ENCODE assay signal across 12 cellular contexts in genomic region chr17:38745545-38745944, GRCh38. TPM values are rescaled to one million over a fixed set of nuclear protein-coding genes. Genes with fewer than 3 reads are reported as not detected.
DNase-seq lines count a peak whose midpoint lies in the region; ATAC-seq, FAIRE-seq and TF ChIP-seq lines count a peak whose summit lies in the region.
"Had no signal": no experiment of that assay in that cellular context is flagged by ENCODE, and none has a peak within 500 bp of the region (broad histone marks: within the 10 kb centered on the region; RNA-seq: fewer than 3 reads in every experiment).

No MANE protein-coding gene starts in this region.

- H3K9ac ChIP-seq in K562 (ENCODE audit: insufficient read depth in 1 of 2, low read depth in 2 of 2, low read length in 2 of 2), result peak overlapping the region in 1 of 2 experiments; percentile 9; a peak in 1 of 4 replicates
- H3K9ac ChIP-seq: KMS-11 had no signal

- H3K36me3 ChIP-seq in K562 (ENCODE audit: control insufficient read depth, insufficient read depth, low read length), result peaks cover 14% of the 10 kb centered on the region; the same call in 2 of the 3 replicates
- H3K36me3 ChIP-seq in ovary, result no peaks in the 10 kb centered on the region
- H3K36me3 ChIP-seq: spleen had no signal

- in situ Hi-C loops in K562 (cut with MboI), result no loop called here

- POLR2A ChIA-PET in K562 (lab: Yijun Ruan, JAX), result interaction anchor here (0.8 to 1.3 kb wide), 2 partner anchors 15 to 21 kb away, joined by 3 to 4 read pairs; partner anchors contain the start of gene CISD3

- no peak for TF ChIP-seq RAD21 in K562 (CRISPR knock-in tag; conservative IDR thresholded peaks at IDR 0.05 in 1 of 2, IDR thresholded peaks at IDR 0.05 in 1 of 2)

- H3K27me3 ChIP-seq in K562 (ENCODE audit: control insufficient read depth in 2 of 2, insufficient read depth in 2 of 2, low read length in 2 of 2) (no peaks in the 10 kb centered on the region), ovary (no peaks in the 10 kb centered on the region)

- H3K9me3 ChIP-seq in K562 (replicated peaks; ENCODE audit: control insufficient read depth, insufficient read depth, low read depth, low read length) (no peaks in the 10 kb centered on the region), ovary (no peaks in the 10 kb centered on the region)
- H3K9me3 ChIP-seq: spleen had no signal

- H2AFZ ChIP-seq in K562 (ENCODE audit: low read depth, low read length), result no peak overlapping the region

- no peak overlapping the region for H3K4me2 ChIP-seq in K562 (ENCODE audit: insufficient read depth, low read length)
- H3K4me2 ChIP-seq: KMS-11 had no signal

- intact Hi-C loops in K562 (cut with micrococcal nuclease) (no loop called here), ovary (cut with DNase I) (no loop called here)

- TF ChIP-seq POLR2A in K562 (conservative IDR thresholded peaks at IDR 0.05) (no peak), ovary (IDR thresholded peaks at IDR 0.05) (no peak)

- CTCF ChIA-PET in K562 (lab: Yijun Ruan, JAX; ENCODE audit: low intra/inter-chr PET ratio), result no interaction called here

- DNase-seq in DMS 273 (lab: John Stamatoyannopoulos, UW; ENCODE audit: unreplicated experiment) (peak; percentile 59), DMS 273 treated with DMSO at 0.1 percent for 48 hours (lab: John Stamatoyannopoulos, UW) (no peak), NCI-H2081 (lab: John Stamatoyannopoulos, UW) (peak; percentile 73 to 88), K562 (ENCODE audit: extremely low read depth in 1 of 4, low spot score in 3 of 4) (peak in 1 of 4 experiments; percentile 41), ovary (peak in 3 of 5 donors; percentile 39 to 66 (median 58)), T-helper 9 cell (no peak)
- DNase-seq: spleen had no signal

- H3K4me3 ChIP-seq in K562 (no peak overlapping the region), ovary (no peak overlapping the region)

- FAIRE-seq in K562 (lab: Jason Lieb, UNC), result no peak
- FAIRE-seq: GM18507 had no signal

- WGBS in K562 (ENCODE audit: insufficient coverage, low coverage, missing lambda C conversion rate), result 46% methylated on average over 4 of the region's 4 CpGs
- 44 to 58% (median 47%) methylated on average over 4 of the region's 4 CpGs for WGBS in ovary, 3 donors

- peaks cover 13% of the 10 kb centered on the region for H4K20me1 ChIP-seq in K562 (replicated peaks; ENCODE audit: control insufficient read depth, insufficient read depth, low read length)

- H3K4me1 ChIP-seq in K562 (replicated peaks in 1 of 2; ENCODE audit: control insufficient read depth in 2 of 2, insufficient read depth in 2 of 2, low read length in 2 of 2) (peaks cover 19 to 60% of the 10 kb centered on the region in 2 experiments), ovary (ENCODE audit: insufficient read depth) (peaks cover 21% of the 10 kb centered on the region)

- H3K9me1 ChIP-seq in K562 (ENCODE audit: control insufficient read depth, insufficient read depth, low read length), result peaks cover 4% of the 10 kb centered on the region

- H3K27ac ChIP-seq in K562 (ENCODE audit: extremely low read depth, low read depth, low read length), result no peak overlapping the region
- H3K27ac ChIP-seq in ovary, result no peak overlapping the region
- H3K27ac ChIP-seq: KMS-11, spleen had no signal

- no TSS peak for BruUV-seq in K562 (replicated peaks; lab: Mats Ljungman, UMichigan)

- TF ChIP-seq CTCF in K562 (IDR thresholded peaks at IDR 0.05 in 2 of 3, conservative IDR thresholded peaks at IDR 0.05 in 1 of 3; ENCODE audit: insufficient read depth in 2 of 3, low read depth in 1 of 3, low read length in 3 of 3), result no peak
- TF ChIP-seq CTCF in ovary (IDR thresholded peaks at IDR 0.05), result no peak

- H3K79me2 ChIP-seq in K562 (ENCODE audit: control insufficient read depth, insufficient read depth, low read length), result peaks cover 85% of the 10 kb centered on the region

- ATAC-seq in K562 (no peak), HG03469 (IDR thresholded peaks at IDR 0.05; ENCODE audit: unreplicated experiment) (no peak), HG02763 (IDR thresholded peaks at IDR 0.05; ENCODE audit: unreplicated experiment) (no peak)
- ATAC-seq: left colon had no signal

- no peak for TF ChIP-seq EP300 in K562 (IDR thresholded peaks at IDR 0.05; ENCODE audit: low read length)
- TF ChIP-seq EP300 in ovary (IDR thresholded peaks at IDR 0.05), result no peak

RNA-seq across cellular contexts. Expression of gene PCGF2, which starts 2.6 kb away (rescaled TPM):
- total RNA-seq in K562 (2011; cell fraction: chromatin; rRNA removed; ENCODE audit: low replicate concordance), result 12.2 and 22.3 TPM in 2 replicates
- 14.2 and 14.7 TPM in 2 replicates for total RNA-seq in K562 (2011; cell fraction: nucleolus; rRNA removed)
- total RNA-seq in K562 (2011; cell fraction: nucleoplasm; rRNA removed), result 12.9 and 19.9 TPM in 2 replicates
- 6.6 and 8.3 TPM in 2 replicates for total RNA-seq in K562 (2014; rRNA removed)
- total RNA-seq in K562 (2014; rRNA removed; fragmentation: Illumina TruSeq; extraction: Trizol), result 3.0 and 3.7 TPM in 2 replicates
- 4.0 and 5.1 TPM in 2 replicates for total RNA-seq in K562 (2015; rRNA removed; fragmentation: Illumina TruSeq; extraction: Trizol)
- 33.4 and 33.7 TPM in 2 replicates for total RNA-seq in K562 (2021)
- 5.9 and 7.0 TPM in 2 replicates for polyA plus RNA-seq in K562 (2011; rRNA removed)
- polyA plus RNA-seq in K562 (2011; cell fraction: cytosol; rRNA removed), result 7.1 and 19.3 TPM in 2 replicates
- 12.9 and 33.2 TPM in 2 replicates for polyA plus RNA-seq in K562 (2011; cell fraction: nucleus; rRNA removed)
- 22.2 and 28.1 TPM in 2 replicates for polyA plus RNA-seq in K562 (2012)
- 14.0 and 17.8 TPM in 2 replicates for polyA plus RNA-seq in K562 (2014; fragmentation: Illumina TruSeq; extraction: Trizol)
- 1 to 10 TPM; 1.3 to 1.4 TPM for polyA plus RNA-seq in K562 (2014; fragmentation: Nextera tagmentation; extraction: Ambion mirVana)
- polyA plus RNA-seq in K562 (2014; rRNA removed), result 17.1 and 20.3 TPM in 2 replicates
- polyA minus RNA-seq in K562 (2011; rRNA and poly(A)+ RNA removed), result 4.2 and 5.7 TPM in 2 replicates
- 12.4 and 18.0 TPM in 2 replicates for polyA minus RNA-seq in K562 (2011; cell fraction: cytosol; rRNA and poly(A)+ RNA removed)
- 3.0 and 5.5 TPM in 2 replicates for polyA minus RNA-seq in K562 (2011; cell fraction: nucleus; rRNA and poly(A)+ RNA removed)
- 10 to 100 TPM in 6 of 7 donors, 1 to 10 TPM in 1; 7.4 to 92.7 (median 63.4) TPM for total RNA-seq in ovary
- polyA plus RNA-seq in ovary, result 10 to 100 TPM; 21.5 to 27.2 TPM

RNA-seq across cellular contexts. Expression of gene PSMB3, which starts 7.0 kb away (rescaled TPM):
- 28.6 and 81.3 TPM in 2 replicates for total RNA-seq in K562 (2011; cell fraction: chromatin; rRNA removed; ENCODE audit: low replicate concordance)
- total RNA-seq in K562 (2011; cell fraction: nucleolus; rRNA removed), result 130 and 156 TPM in 2 replicates
- 96.8 and 111 TPM in 2 replicates for total RNA-seq in K562 (2011; cell fraction: nucleoplasm; rRNA removed)
- total RNA-seq in K562 (2014; rRNA removed) (509 and 525 TPM in 2 replicates), K562 (2014; rRNA removed; fragmentation: Illumina TruSeq; extraction: Trizol) (498 and 574 TPM in 2 replicates), K562 (2015; rRNA removed; fragmentation: Illumina TruSeq; extraction: Trizol) (469 and 476 TPM in 2 replicates), K562 (2021) (460 and 522 TPM in 2 replicates), ovary (100 to 1,000 TPM in 3 of 7 donors, 10 to 100 TPM in 4; 77.0 to 145 (median 82.0) TPM)
- polyA plus RNA-seq in K562 (2011; rRNA removed) (331 and 538 TPM in 2 replicates), K562 (2014; fragmentation: Illumina TruSeq; extraction: Trizol) (538 and 584 TPM in 2 replicates), K562 (2014; fragmentation: Nextera tagmentation; extraction: Ambion mirVana) (1,000 to 10,000 TPM; 2,413 to 2,775 TPM), K562 (2014; rRNA removed) (729 and 824 TPM in 2 replicates), ovary (100 to 1,000 TPM; 106 to 138 TPM)
- 662 and 1,258 TPM in 2 replicates for polyA plus RNA-seq in K562 (2011; cell fraction: cytosol; rRNA removed)
- 149 and 186 TPM in 2 replicates for polyA plus RNA-seq in K562 (2011; cell fraction: nucleus; rRNA removed)
- 361 and 450 TPM in 2 replicates for polyA plus RNA-seq in K562 (2012)
- 209 and 374 TPM in 2 replicates for polyA minus RNA-seq in K562 (2011; rRNA and poly(A)+ RNA removed)
- polyA minus RNA-seq in K562 (2011; cell fraction: cytosol; rRNA and poly(A)+ RNA removed), result 99.7 and 217 TPM in 2 replicates
- polyA minus RNA-seq in K562 (2011; cell fraction: nucleus; rRNA and poly(A)+ RNA removed), result 36.3 and 46.2 TPM in 2 replicates

RNA-seq across cellular contexts. Expression of gene CISD3, which starts 15.4 kb away (rescaled TPM):
- total RNA-seq in K562 (2011; cell fraction: chromatin; rRNA removed; ENCODE audit: low replicate concordance), result 5.3 and 11.2 TPM in 2 replicates
- total RNA-seq in K562 (2011; cell fraction: nucleolus; rRNA removed), result 8.9 and 9.2 TPM in 2 replicates
- 10.9 and 12.7 TPM in 2 replicates for total RNA-seq in K562 (2011; cell fraction: nucleoplasm; rRNA removed)
- total RNA-seq in K562 (2014; rRNA removed) (21.7 and 29.6 TPM in 2 replicates), K562 (2014; rRNA removed; fragmentation: Illumina TruSeq; extraction: Trizol) (7.2 and 11.7 TPM in 2 replicates), K562 (2015; rRNA removed; fragmentation: Illumina TruSeq; extraction: Trizol) (15.6 and 15.7 TPM in 2 replicates), K562 (2021) (60.7 and 78.7 TPM in 2 replicates), ovary (10 to 100 TPM in 5 of 7 donors, 1 to 10 TPM in 2; 6.2 to 31.1 (median 24.4) TPM)
- polyA plus RNA-seq in K562 (2011; rRNA removed) (13.0 and 20.5 TPM in 2 replicates), K562 (2014; fragmentation: Illumina TruSeq; extraction: Trizol) (15.0 and 29.4 TPM in 2 replicates), K562 (2014; fragmentation: Nextera tagmentation; extraction: Ambion mirVana) (10 to 100 TPM in 1 of 2 experiments, 1 to 10 TPM in 1; 5.0 to 10.7 TPM), K562 (2014; rRNA removed) (38.9 and 57.5 TPM in 2 replicates), ovary (10 to 100 TPM in 1 of 2 donors, 1 to 10 TPM in 1; 6.6 to 18.4 TPM)
- 7.8 and 30.3 TPM in 2 replicates for polyA plus RNA-seq in K562 (2011; cell fraction: cytosol; rRNA removed)
- 6.0 and 11.9 TPM in 2 replicates for polyA plus RNA-seq in K562 (2011; cell fraction: nucleus; rRNA removed)
- polyA plus RNA-seq in K562 (2012), result 25.2 and 31.6 TPM in 2 replicates
- polyA minus RNA-seq in K562 (2011; rRNA and poly(A)+ RNA removed), result 2.4 and 3.5 TPM in 2 replicates
- polyA minus RNA-seq in K562 (2011; cell fraction: cytosol; rRNA and poly(A)+ RNA removed), result 4.8 and 12.4 TPM in 2 replicates
- polyA minus RNA-seq in K562 (2011; cell fraction: nucleus; rRNA and poly(A)+ RNA removed), result 2.6 and 3.9 TPM in 2 replicates

RNA-seq across cellular contexts. Expression of gene MLLT6, which starts 40.5 kb away (rescaled TPM):
- total RNA-seq in K562 (2011; cell fraction: chromatin; rRNA removed; ENCODE audit: low replicate concordance), result 330 and 658 TPM in 2 replicates
- total RNA-seq in K562 (2011; cell fraction: nucleolus; rRNA removed), result 248 and 270 TPM in 2 replicates
- 297 and 366 TPM in 2 replicates for total RNA-seq in K562 (2011; cell fraction: nucleoplasm; rRNA removed)
- total RNA-seq in K562 (2014; rRNA removed) (31.4 and 34.9 TPM in 2 replicates), K562 (2014; rRNA removed; fragmentation: Illumina TruSeq; extraction: Trizol) (17.4 and 18.4 TPM in 2 replicates), K562 (2015; rRNA removed; fragmentation: Illumina TruSeq; extraction: Trizol) (22.7 and 23.6 TPM in 2 replicates), K562 (2021) (61.3 and 71.7 TPM in 2 replicates), ovary (100 to 1,000 TPM in 5 of 7 donors, 10 to 100 TPM in 2; 73.2 to 278 (median 183) TPM)
- polyA plus RNA-seq in K562 (2011; rRNA removed) (30.0 and 30.6 TPM in 2 replicates), K562 (2014; fragmentation: Illumina TruSeq; extraction: Trizol) (30.2 and 33.4 TPM in 2 replicates), K562 (2014; fragmentation: Nextera tagmentation; extraction: Ambion mirVana) (1 to 10 TPM; 3.1 to 3.4 TPM), K562 (2014; rRNA removed) (47.8 and 55.0 TPM in 2 replicates), ovary (10 to 100 TPM; 52.3 to 99.4 TPM)
- 11.8 and 25.6 TPM in 2 replicates for polyA plus RNA-seq in K562 (2011; cell fraction: cytosol; rRNA removed)
- 127 and 214 TPM in 2 replicates for polyA plus RNA-seq in K562 (2011; cell fraction: nucleus; rRNA removed)
- 36.2 and 46.8 TPM in 2 replicates for polyA plus RNA-seq in K562 (2012)
- 20.1 and 32.9 TPM in 2 replicates for polyA minus RNA-seq in K562 (2011; rRNA and poly(A)+ RNA removed)
- 13.9 and 19.0 TPM in 2 replicates for polyA minus RNA-seq in K562 (2011; cell fraction: cytosol; rRNA and poly(A)+ RNA removed)
- 52.0 and 68.0 TPM in 2 replicates for polyA minus RNA-seq in K562 (2011; cell fraction: nucleus; rRNA and poly(A)+ RNA removed)

RNA-seq across cellular contexts. Expression of gene PIP4K2B, which starts 53.8 kb away (rescaled TPM):
- 27.6 and 39.9 TPM in 2 replicates for total RNA-seq in K562 (2011; cell fraction: chromatin; rRNA removed; ENCODE audit: low replicate concordance)
- 17.5 and 18.2 TPM in 2 replicates for total RNA-seq in K562 (2011; cell fraction: nucleolus; rRNA removed)
- 23.2 and 28.6 TPM in 2 replicates for total RNA-seq in K562 (2011; cell fraction: nucleoplasm; rRNA removed)
- total RNA-seq in K562 (2014; rRNA removed) (14.4 and 18.1 TPM in 2 replicates), K562 (2014; rRNA removed; fragmentation: Illumina TruSeq; extraction: Trizol) (24.0 and 24.1 TPM in 2 replicates), K562 (2015; rRNA removed; fragmentation: Illumina TruSeq; extraction: Trizol) (27.9 and 29.3 TPM in 2 replicates), K562 (2021) (25.8 and 29.9 TPM in 2 replicates), ovary (10 to 100 TPM; 32.1 to 74.9 (median 66.5) TPM)
- polyA plus RNA-seq in K562 (2011; rRNA removed) (16.6 and 23.0 TPM in 2 replicates), K562 (2014; fragmentation: Illumina TruSeq; extraction: Trizol) (25.5 and 29.6 TPM in 2 replicates), K562 (2014; fragmentation: Nextera tagmentation; extraction: Ambion mirVana) (1 to 10 TPM; 3.7 to 5.7 TPM), K562 (2014; rRNA removed) (17.9 and 27.2 TPM in 2 replicates), ovary (10 to 100 TPM; 41.4 to 95.3 TPM)
- polyA plus RNA-seq in K562 (2011; cell fraction: cytosol; rRNA removed), result 14.6 and 27.3 TPM in 2 replicates
- polyA plus RNA-seq in K562 (2011; cell fraction: nucleus; rRNA removed), result 34.1 and 43.1 TPM in 2 replicates
- polyA plus RNA-seq in K562 (2012), result 19.7 and 23.1 TPM in 2 replicates
- 35.1 and 73.8 TPM in 2 replicates for polyA minus RNA-seq in K562 (2011; rRNA and poly(A)+ RNA removed)
- polyA minus RNA-seq in K562 (2011; cell fraction: cytosol; rRNA and poly(A)+ RNA removed), result 15.0 and 21.8 TPM in 2 replicates
- polyA minus RNA-seq in K562 (2011; cell fraction: nucleus; rRNA and poly(A)+ RNA removed), result 7.5 and 10.6 TPM in 2 replicates

Comparison
In these comparisons a context has a peak if more than half of its experiments do, and no peak if none do; other contexts are left out.
1. DNase-seq: peak in DMS 273 (single experiment), NCI-H2081 (2 of 2) and ovary (3 of 5); none in DMS 273 treated with DMSO at 0.1 percent for 48 hours (single experiment) and T-helper 9 cell (single experiment).